In genomic region chr9:75096796-75097195, GRCh38 we compare ENCODE assay signal across 20 cellular contexts. TPM values are rescaled to one million over a fixed set of nuclear protein-coding genes. Genes with fewer than 3 reads are reported as not detected.
A peak's percentile ranks its signal among the peaks of the same experiment; 100 is the strongest.
DNase-seq lines count a peak whose midpoint lies in the region; ATAC-seq, FAIRE-seq and TF ChIP-seq lines count a peak whose summit lies in the region.
"Had no signal": no experiment of that assay in that cellular context is flagged by ENCODE, and none has a peak within 500 bp of the region (broad histone marks: within the 10 kb centered on the region; RNA-seq: fewer than 3 reads in every experiment).

No MANE protein-coding gene starts in this region.

- WGBS in mesenchymal stem cell, result 71% methylated on average over 3 of the region's 4 CpGs
- 80 to 84% (median 83%) methylated on average over 4 of the region's 4 CpGs for WGBS in psoas muscle, 3 donors

- no peaks in the 10 kb centered on the region for H3K4me1 Mint-ChIP-seq in MCF 10A (ENCODE audit: insufficient read depth, unreplicated experiment)
- peaks cover 18% of the 10 kb centered on the region for H3K4me1 Mint-ChIP-seq in astrocyte (ENCODE audit: low read depth, unreplicated experiment)

- H3K9ac ChIP-seq in astrocyte (ENCODE audit: low read length), result no peak overlapping the region
- no peak overlapping the region for H3K9ac ChIP-seq in mesenchymal stem cell (ENCODE audit: low read length)

- H3K27me3 ChIP-seq in breast epithelium, result no peaks in the 10 kb centered on the region
- H3K27me3 ChIP-seq in astrocyte (ENCODE audit: insufficient read depth, low read length), result no peaks in the 10 kb centered on the region
- H3K27me3 ChIP-seq in mesenchymal stem cell (ENCODE audit: control insufficient read depth in 1 of 2, insufficient read depth in 1 of 2, low read length in 2 of 2), result no peaks in the 10 kb centered on the region
- no peaks in the 10 kb centered on the region for H3K27me3 ChIP-seq in psoas muscle (ENCODE audit: insufficient read depth in 3 of 3, low read length in 2 of 3)
- H3K27me3 ChIP-seq: MG63, Peyer's patch had no signal

- H3K4me3 ChIP-seq in breast epithelium, result no peak overlapping the region
- no peak overlapping the region for H3K4me3 ChIP-seq in astrocyte (ENCODE audit: insufficient read depth, low read depth, low read length)
- no peak overlapping the region for H3K4me3 ChIP-seq in mesenchymal stem cell (ENCODE audit: insufficient read depth in 1 of 2, low read depth in 1 of 2, low read length in 2 of 2)
- no peak overlapping the region for H3K4me3 ChIP-seq in psoas muscle
- H3K4me3 ChIP-seq: MG63, Peyer's patch had no signal

- H3K36me3 ChIP-seq in breast epithelium (no peaks in the 10 kb centered on the region), astrocyte (ENCODE audit: insufficient read depth, low read length) (no peaks in the 10 kb centered on the region), mesenchymal stem cell (ENCODE audit: control insufficient read depth in 1 of 2, insufficient read depth in 2 of 2, low read depth in 1 of 2, low read length in 2 of 2) (no peaks in the 10 kb centered on the region), psoas muscle (ENCODE audit: insufficient read depth in 1 of 2, low read depth in 1 of 2) (no peaks in the 10 kb centered on the region)
- H3K36me3 ChIP-seq: MG63, Peyer's patch had no signal

- intact Hi-C loops in breast epithelium (cut with DNase I; ENCODE audit: low total_unique reads) (no loop called here), MCF 10A (cut with micrococcal nuclease) (no loop called here), psoas muscle (cut with DNase I) (no loop called here)

- H3K14ac ChIP-seq in mesenchymal stem cell (ENCODE audit: low read length in 2 of 2), result no peak overlapping the region

- H3K4me3 Mint-ChIP-seq in MCF 10A (ENCODE audit: unreplicated experiment) (no peak overlapping the region), astrocyte (ENCODE audit: unreplicated experiment) (no peak overlapping the region)
- H3K4me3 Mint-ChIP-seq: CD14-positive monocyte had no signal

- H2AFZ ChIP-seq in astrocyte (ENCODE audit: low read depth, low read length) (no peak overlapping the region), mesenchymal stem cell (ENCODE audit: low read depth, low read length) (no peak overlapping the region)

- H3K4me2 ChIP-seq in astrocyte (ENCODE audit: low read length), result peak overlapping the region; percentile 9
- no peak overlapping the region for H3K4me2 ChIP-seq in mesenchymal stem cell (ENCODE audit: low read length, poor library complexity, severe bottlenecking)

- no peak overlapping the region for H2AK5ac ChIP-seq in mesenchymal stem cell (ENCODE audit: low read length, severe bottlenecking)

- no peak overlapping the region for H4K8ac ChIP-seq in mesenchymal stem cell (ENCODE audit: low read length)

- no peak overlapping the region for H2BK5ac ChIP-seq in mesenchymal stem cell (ENCODE audit: low read depth, low read length, poor library complexity, severe bottlenecking)

- BruUV-seq in MCF 10A (replicated peaks; lab: Mats Ljungman, UMichigan), result no TSS peak

- no peak overlapping the region for H3K18ac ChIP-seq in mesenchymal stem cell (ENCODE audit: low read depth in 1 of 2, low read length in 2 of 2)

- H3K79me2 ChIP-seq in astrocyte (ENCODE audit: insufficient read depth, low read length), result peaks cover 81% of the 10 kb centered on the region

- H3K9me3 Mint-ChIP-seq in MCF 10A (ENCODE audit: unreplicated experiment) (no peaks in the 10 kb centered on the region), astrocyte (ENCODE audit: unreplicated experiment) (no peaks in the 10 kb centered on the region)

- H2BK12ac ChIP-seq in mesenchymal stem cell (ENCODE audit: low read length in 2 of 2), result no peak overlapping the region

- no peaks in the 10 kb centered on the region for H3K27me3 Mint-ChIP-seq in MCF 10A (ENCODE audit: insufficient read depth, unreplicated experiment)
- H3K27me3 Mint-ChIP-seq in astrocyte (ENCODE audit: low read depth, unreplicated experiment), result no peaks in the 10 kb centered on the region

- peak overlapping the region; percentile 3 to 12 for H3K27ac ChIP-seq in breast epithelium
- no peak overlapping the region for H3K27ac ChIP-seq in astrocyte (ENCODE audit: low read depth, low read length)
- no peak overlapping the region for H3K27ac ChIP-seq in mesenchymal stem cell (ENCODE audit: low read length, poor library complexity, severe bottlenecking)
- no peak overlapping the region for H3K27ac ChIP-seq in psoas muscle
- H3K27ac ChIP-seq: 22Rv1 had no signal

- POLR2A ChIA-PET in MCF 10A (lab: Yijun Ruan, JAX), result no interaction called here

- no peak overlapping the region for H4K91ac ChIP-seq in mesenchymal stem cell (ENCODE audit: low read length)

- H2BK15ac ChIP-seq in mesenchymal stem cell (ENCODE audit: low read depth, poor library complexity, severe bottlenecking), result no peak overlapping the region

- peaks cover 32% of the 10 kb centered on the region for H3K79me1 ChIP-seq in mesenchymal stem cell (replicated peaks; ENCODE audit: low read length, poor library complexity, severe bottlenecking)

- no peak overlapping the region for H3K23ac ChIP-seq in mesenchymal stem cell (ENCODE audit: low read length in 2 of 2)

- no peak overlapping the region for H2BK120ac ChIP-seq in mesenchymal stem cell (ENCODE audit: low read depth, low read length)

- DNase-seq in breast epithelium (ENCODE audit: low spot score in 2 of 2) (no peak), MCF 10A (ENCODE audit: unreplicated experiment) (no peak), astrocyte (ENCODE audit: low read depth) (peak; percentile 23), mesenchymal stem cell (peak; percentile 37), cerebellum (ENCODE audit: low spot score) (no peak), psoas muscle (no peak)
- DNase-seq in stimulated activated CD4-positive, alpha-beta T cell treated with anti-CD3 and anti-CD28 coated beads, Interleukin-4, amount 100 ng/mL, for 1 hour, result no peak
- DNase-seq: DND-41, KG1, MG63, NCI-H1092 treated with DMSO at 0.1 percent for 48 hours, NCI-H1694 treated with DMSO at 0.1 percent for 48 hours, NCI-H510A, NCI-H82, Peyer's patch, Right ventricle myocardium superior had no signal

- H4K20me1 ChIP-seq in astrocyte (ENCODE audit: insufficient read depth, low read length), result peaks cover 44% of the 10 kb centered on the region

- CTCF ChIA-PET in MCF 10A (lab: Yijun Ruan, JAX), result no interaction called here

- H3K9me3 ChIP-seq in breast epithelium, result no peaks in the 10 kb centered on the region
- H3K9me3 ChIP-seq in astrocyte (ENCODE audit: insufficient read depth, low read depth, low read length), result no peaks in the 10 kb centered on the region
- no peaks in the 10 kb centered on the region for H3K9me3 ChIP-seq in mesenchymal stem cell (ENCODE audit: control insufficient read depth, low read length)
- H3K9me3 ChIP-seq in psoas muscle, result no peaks in the 10 kb centered on the region
- H3K9me3 ChIP-seq: MG63, Peyer's patch had no signal

- H3K4ac ChIP-seq in mesenchymal stem cell (ENCODE audit: low read depth in 1 of 2, low read length in 2 of 2), result no peak overlapping the region

- H3K4me1 ChIP-seq in breast epithelium (no peaks in the 10 kb centered on the region), astrocyte (ENCODE audit: insufficient read depth, low read length) (peaks cover 8% of the 10 kb centered on the region), mesenchymal stem cell (ENCODE audit: control insufficient read depth, insufficient read depth, low read depth, low read length) (peaks cover 2% of the 10 kb centered on the region), psoas muscle (peaks cover 3% of the 10 kb centered on the region)

- no peak for TF ChIP-seq CTCF in breast epithelium (IDR thresholded peaks at IDR 0.05)
- TF ChIP-seq CTCF in MCF 10A (IDR thresholded peaks at IDR 0.05; ENCODE audit: unreplicated experiment), result no peak
- TF ChIP-seq CTCF in astrocyte (IDR thresholded peaks at IDR 0.05; ENCODE audit: insufficient read depth, low read depth, low read length), result no peak
- TF ChIP-seq CTCF in psoas muscle (IDR thresholded peaks at IDR 0.05), result no peak

- H3K27ac Mint-ChIP-seq in MCF 10A (ENCODE audit: low read depth, unreplicated experiment) (no peak overlapping the region), astrocyte (ENCODE audit: unreplicated experiment) (peak overlapping the region; percentile 47)

- ATAC-seq in psoas muscle (no peak), HG02610 (IDR thresholded peaks at IDR 0.05; ENCODE audit: unreplicated experiment) (no peak)

- no peak for FAIRE-seq in astrocyte (lab: Jason Lieb, UNC)
- FAIRE-seq: D721Med had no signal

- TF ChIP-seq POLR2A in breast epithelium (IDR thresholded peaks at IDR 0.05), result no peak

- H3K36me3 Mint-ChIP-seq in MCF 10A (ENCODE audit: insufficient read depth, unreplicated experiment) (peaks cover 8% of the 10 kb centered on the region), astrocyte (ENCODE audit: low read depth, unreplicated experiment) (peaks cover 5% of the 10 kb centered on the region)

RNA-seq across cellular contexts. Expression of gene OSTF1, which starts 8.5 kb away (rescaled TPM):
- total RNA-seq in breast epithelium (10 to 100 TPM; 26.9 to 38.9 (median 36.4) TPM), MCF 10A (2022) (18.3 and 21.1 TPM in 2 replicates), astrocyte (43.0 and 43.3 TPM in 2 replicates), cerebellum (9.8 TPM), psoas muscle (10 to 100 TPM in 2 of 4 donors, 1 to 10 TPM in 2; 7.1 to 11.0 (median 9.7) TPM)
- polyA plus RNA-seq in mesenchymal stem cell (2013, experiment 1 of 2), result 35.9 TPM
- polyA plus RNA-seq in mesenchymal stem cell (2013, experiment 2 of 2), result 36.4 TPM
- polyA plus RNA-seq in psoas muscle, result 10 to 100 TPM in 2 of 3 donors, 1 to 10 TPM in 1; 9.0 to 19.2 (median 12.4) TPM

RNA-seq across cellular contexts. Expression of gene NMRK1, which starts 8.8 kb away (rescaled TPM):
- 10 to 100 TPM; 21.8 to 27.9 (median 27.7) TPM for total RNA-seq in breast epithelium
- total RNA-seq in MCF 10A (2022), result 24.6 and 35.5 TPM in 2 replicates
- total RNA-seq in astrocyte, result 15.1 and 15.2 TPM in 2 replicates
- 16.4 TPM for polyA plus RNA-seq in mesenchymal stem cell (2013, experiment 1 of 2)
- polyA plus RNA-seq in mesenchymal stem cell (2013, experiment 2 of 2), result 16.6 TPM
- total RNA-seq in cerebellum, result 4.9 TPM
- total RNA-seq in psoas muscle, result 10 to 100 TPM; 12.8 to 33.1 (median 24.6) TPM
- polyA plus RNA-seq in psoas muscle, result 10 to 100 TPM; 10.6 to 23.9 (median 21.1) TPM

Comparison
In these comparisons a context has a peak if more than half of its experiments do, and no peak if none do; other contexts are left out.
1. DNase-seq: peak in astrocyte (single experiment) and mesenchymal stem cell (single experiment); none in breast epithelium (0 of 2), MCF 10A (single experiment), cerebellum (single experiment), psoas muscle (0 of 2) and stimulated activated CD4-positive, alpha-beta T cell treated with anti-CD3 and anti-CD28 coated beads, Interleukin-4, amount 100 ng/mL, for 1 hour (single experiment).
2. H3K27ac ChIP-seq: peak in breast epithelium (2 of 2); none in astrocyte (single experiment), mesenchymal stem cell (single experiment) and psoas muscle (single experiment).